ENCODE assay signal across 8 cellular contexts in genomic region chr17:37476431-37477130, GRCh38. TPM values are rescaled to one million over a fixed set of nuclear protein-coding genes. Genes with fewer than 3 reads are reported as not detected.
DNase-seq lines count a peak whose midpoint lies in the region; ATAC-seq and TF ChIP-seq lines count a peak whose summit lies in the region.

No MANE protein-coding gene starts in this region.

- H2BK5ac ChIP-seq in trophoblast cell (ENCODE audit: low read depth, low read length, poor library complexity), result peak overlapping the region; percentile 75

- H3K4me3 ChIP-seq in fibroblast of mammary gland (ENCODE audit: control insufficient read depth, low read depth, low read length) (no peak overlapping the region), trophoblast cell (ENCODE audit: low read depth, low read length) (no peak overlapping the region)

- peak overlapping the region; percentile 46 for H2BK12ac ChIP-seq in trophoblast cell (ENCODE audit: low read length)

- H4K91ac ChIP-seq in trophoblast cell (ENCODE audit: low read depth, low read length), result peak overlapping the region; percentile 66

- H3K18ac ChIP-seq in trophoblast cell (ENCODE audit: low read length), result no peak overlapping the region

- H3K27ac ChIP-seq in trophoblast cell (ENCODE audit: low read depth, low read length), result peak overlapping the region; percentile 70

- H4K12ac ChIP-seq in trophoblast cell (ENCODE audit: low read depth, low read length), result no peak overlapping the region

- no peaks in the 10 kb centered on the region for H3K27me3 ChIP-seq in trophoblast cell (ENCODE audit: insufficient read depth, low read length)

- H2AK5ac ChIP-seq in trophoblast cell (ENCODE audit: low read length), result no peak overlapping the region

- peaks cover 7% of the 10 kb centered on the region for H3K79me1 ChIP-seq in trophoblast cell (ENCODE audit: low read length)

- no peaks in the 10 kb centered on the region for H3K9me3 ChIP-seq in trophoblast cell (ENCODE audit: insufficient read depth, low read depth, low read length)

- DNase-seq in ELF-1 (ENCODE audit: low read depth, low spot score) (peak; percentile 17), RPMI7951 (ENCODE audit: low read depth) (peak; percentile 21), fibroblast of mammary gland (ENCODE audit: low read depth) (peak; percentile 82), trophoblast cell (peak; percentile 74 to 87), NCI-H187 treated with DMSO at 0.1 percent for 48 hours (lab: John Stamatoyannopoulos, UW) (no peak), AG08396 (ENCODE audit: low spot score) (no peak), DMS79 (lab: John Stamatoyannopoulos, UW) (no peak)

- no peak overlapping the region for H3K23ac ChIP-seq in trophoblast cell (ENCODE audit: low read length)

- no CpG with 5 or more reads among the region's 4 CpGs for WGBS in trophoblast cell (ENCODE audit: extremely low coverage, insufficient coverage, insufficient read length)

- peak overlapping the region; percentile 46 for H2BK120ac ChIP-seq in trophoblast cell (ENCODE audit: insufficient read depth, low read length, poor library complexity)

- no peak overlapping the region for H3K9ac ChIP-seq in trophoblast cell (ENCODE audit: low read length)

- TF ChIP-seq CTCF in fibroblast of mammary gland (conservative IDR thresholded peaks at IDR 0.05; ENCODE audit: control insufficient read depth, insufficient read depth, low read depth, low read length), result no peak

- no peak overlapping the region for H3K4ac ChIP-seq in trophoblast cell (ENCODE audit: low read depth, low read length)

- H3K36me3 ChIP-seq in trophoblast cell (ENCODE audit: control insufficient read depth in 1 of 2, insufficient read depth in 2 of 2, low read length in 2 of 2), result peaks cover 2 to 17% of the 10 kb centered on the region in 2 experiments

- H4K8ac ChIP-seq in trophoblast cell (ENCODE audit: low read depth, low read length), result no peak overlapping the region

- peak overlapping the region; percentile 66 for H3K14ac ChIP-seq in trophoblast cell (ENCODE audit: low read length)

- no peak overlapping the region for H3K4me2 ChIP-seq in trophoblast cell (ENCODE audit: low read length)

- H3K79me2 ChIP-seq in trophoblast cell (ENCODE audit: control insufficient read depth, insufficient read depth, low read length, poor library complexity), result no peaks in the 10 kb centered on the region

- no peak for ATAC-seq in GM21737 (IDR thresholded peaks at IDR 0.05; ENCODE audit: unreplicated experiment)

- peaks cover 8 to 15% of the 10 kb centered on the region in 2 experiments for H3K4me1 ChIP-seq in trophoblast cell (ENCODE audit: control insufficient read depth in 1 of 2, insufficient read depth in 2 of 2, low read length in 2 of 2)

- H2AFZ ChIP-seq in trophoblast cell (ENCODE audit: insufficient read depth, low read length, poor library complexity), result no peak overlapping the region

RNA-seq across cellular contexts. Expression of gene DUSP14, which starts 13.1 kb away (rescaled TPM):
- 43.6 and 47.8 TPM in 2 replicates for total RNA-seq in RPMI7951 (2014; rRNA removed; shearing (Covaris generic))
- 40.4 and 42.7 TPM in 2 replicates for polyA plus RNA-seq in trophoblast cell (2013)

Comparison
In these comparisons a context has a peak if more than half of its experiments do, and no peak if none do; other contexts are left out.
1. DNase-seq: peak in ELF-1 (single experiment), RPMI7951 (single experiment), fibroblast of mammary gland (single experiment) and trophoblast cell (2 of 2); none in NCI-H187 treated with DMSO at 0.1 percent for 48 hours (single experiment), AG08396 (single experiment) and DMS79 (single experiment).